In genomic region chr11:11010624-11011127, GRCh38 we compare ENCODE assay signal across 8 cellular contexts.
DNase-seq lines count a peak whose midpoint lies in the region; ATAC-seq and TF ChIP-seq lines count a peak whose summit lies in the region.

No MANE protein-coding gene starts in this region.

- H3K36me3 ChIP-seq in NT2/D1 (ENCODE audit: insufficient read depth, insufficient read length, low read length) = no peaks in the 10 kb centered on the region

- H3K4me3 ChIP-seq in NT2/D1 (ENCODE audit: insufficient read length, low read depth) = no peak overlapping the region
- no peak overlapping the region for H3K4me3 ChIP-seq in fibroblast of pulmonary artery (replicated peaks; ENCODE audit: low read depth, low read length)

- no peak overlapping the region for H3K9ac ChIP-seq in NT2/D1 (ENCODE audit: insufficient read length, low read depth)

- H3K4me1 ChIP-seq in NT2/D1 (ENCODE audit: insufficient read depth, insufficient read length) = no peaks in the 10 kb centered on the region

- TF ChIP-seq CTCF in fibroblast of pulmonary artery (IDR thresholded peaks at IDR 0.05; ENCODE audit: low read length, missing control alignments) (peak; percentile 31), omental fat pad (IDR thresholded peaks at IDR 0.05) (no peak)

- H3K27me3 ChIP-seq in NT2/D1 (ENCODE audit: insufficient read depth, insufficient read length) = no peaks in the 10 kb centered on the region

- peak; percentile 52 for DNase-seq in EH (ENCODE audit: low read depth)
- DNase-seq in NT2/D1 (ENCODE audit: low read depth, low spot score) = peak; percentile 23
- peak; percentile 18 for DNase-seq in fibroblast of pulmonary artery (ENCODE audit: low read depth)
- no peak for DNase-seq in omental fat pad (ENCODE audit: low spot score)
- DNase-seq in GM19238 (ENCODE audit: insufficient read length, low spot score) = no peak
- no peak for DNase-seq in NCI-H524 treated with DMSO at 0.1 percent for 48 hours (lab: John Stamatoyannopoulos, UW)

- ATAC-seq in omental fat pad (ENCODE audit: low FRiP score) = peak; percentile 46
- ATAC-seq in GM21737 (IDR thresholded peaks at IDR 0.05; ENCODE audit: unreplicated experiment) = no peak
- ATAC-seq in GM19455 (IDR thresholded peaks at IDR 0.05; ENCODE audit: unreplicated experiment) = no peak

- H3K9me3 ChIP-seq in NT2/D1 (ENCODE audit: insufficient read depth, low read length) = no peaks in the 10 kb centered on the region

Comparison
In these comparisons a context has a peak if more than half of its experiments do, and no peak if none do; other contexts are left out.
1. DNase-seq: peak in EH (single experiment), NT2/D1 (single experiment) and fibroblast of pulmonary artery (single experiment); none in omental fat pad (single experiment), GM19238 (single experiment) and NCI-H524 treated with DMSO at 0.1 percent for 48 hours (single experiment).